18 cellular contexts compared by ENCODE assay signal in the genomic region with DNA sequence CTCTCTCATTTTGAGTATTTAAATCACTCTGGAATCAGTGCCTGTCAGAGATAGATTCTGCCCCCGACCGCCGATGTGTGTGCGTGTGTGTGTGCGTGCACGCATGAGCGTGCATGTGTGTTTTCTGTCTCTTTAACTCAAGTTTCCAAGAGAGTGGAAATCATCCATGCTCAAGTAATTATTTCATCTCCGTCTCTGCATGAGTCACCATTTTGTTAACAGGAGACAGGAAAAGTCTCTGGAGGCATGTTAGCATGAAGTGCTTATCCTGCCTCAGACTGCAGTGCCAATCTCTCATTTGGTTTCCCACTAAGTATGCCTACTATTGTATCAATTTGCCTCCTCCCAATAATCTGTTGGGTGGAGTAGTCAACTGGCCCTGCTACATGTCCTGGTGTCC.
DNase-seq lines count a peak whose midpoint lies in the region; ATAC-seq and TF ChIP-seq lines count a peak whose summit lies in the region.
"Had no signal": no experiment of that assay in that cellular context is flagged by ENCODE, and none has a peak within 500 bp of the region (broad histone marks: within the 10 kb centered on the region; RNA-seq: fewer than 3 reads in every experiment).

No MANE protein-coding gene starts in this region.

- H3K9me3 ChIP-seq in A673 (ENCODE audit: low read depth, low read length, poor library complexity, severe bottlenecking) = no peaks in the 10 kb centered on the region

- no peak overlapping the region for H3K4me3 ChIP-seq in A673 (ENCODE audit: low read depth, low read length, poor library complexity, severe bottlenecking)

- H3K4me1 ChIP-seq in A673 (ENCODE audit: insufficient read depth, low read length, poor library complexity, severe bottlenecking) = peaks cover 3% of the 10 kb centered on the region

- POLR2A ChIA-PET in A673 (lab: Charles Lee; ENCODE audit: low non-redundant PET) = no interaction called here

- no peak for ATAC-seq in HG02884 (IDR thresholded peaks at IDR 0.05; ENCODE audit: unreplicated experiment)
- ATAC-seq: HCT116 had no signal

- CTCF ChIA-PET in A673 (lab: Charles Lee) = no interaction called here

- H3K27ac ChIP-seq in A673 (ENCODE audit: low read depth, low read length, poor library complexity, severe bottlenecking) = no peak overlapping the region

- intact Hi-C loops in A673 (cut with micrococcal nuclease; ENCODE audit: unreplicated experiment) = no loop called here

- BruUV-seq in A673 (replicated peaks; lab: Mats Ljungman, UMichigan) = no TSS peak

- DNase-seq in A673 (ENCODE audit: low spot score) (peak; percentile 17), NCI-H446 treated with DMSO at 0.1 percent for 48 hours (lab: John Stamatoyannopoulos, UW) (peak; percentile 1), dermis blood vessel endothelial cell (peak; percentile 1), kidney glomerular epithelial cell (lab: John Stamatoyannopoulos, UW) (peak; percentile 21), NCI-H187 (lab: John Stamatoyannopoulos, UW) (no peak), NCI-H1105 (lab: John Stamatoyannopoulos, UW) (no peak), EL (no peak)
- DNase-seq: CD4-positive, CD25-positive, alpha-beta regulatory T cell; DMS79; NCI-H1417 treated with DMSO at 0.1 percent for 48 hours; NCI-H1930; NCI-H345; NCI-H524 treated with DMSO at 0.1 percent for 48 hours; OCI-M1; RPMI8226; SHP77 had no signal

- peaks cover 4% of the 10 kb centered on the region for H3K27me3 ChIP-seq in A673 (replicated peaks; ENCODE audit: insufficient read depth, low read depth, low read length, poor library complexity)

- TF ChIP-seq CTCF in A673 (conservative IDR thresholded peaks at IDR 0.05; ENCODE audit: low read depth, low read length) = no peak

- no peaks in the 10 kb centered on the region for H3K36me3 ChIP-seq in A673 (ENCODE audit: insufficient read depth, low read length, poor library complexity, severe bottlenecking)

Comparison
In these comparisons a context has a peak if more than half of its experiments do, and no peak if none do; other contexts are left out.
1. DNase-seq: peak in A673 (single experiment), NCI-H446 treated with DMSO at 0.1 percent for 48 hours (single experiment), dermis blood vessel endothelial cell (single experiment) and kidney glomerular epithelial cell (single experiment); none in NCI-H187 (0 of 2), NCI-H1105 (single experiment) and EL (single experiment).